Comparison of ENCODE assay signal across 9 cellular contexts in the genomic region with DNA sequence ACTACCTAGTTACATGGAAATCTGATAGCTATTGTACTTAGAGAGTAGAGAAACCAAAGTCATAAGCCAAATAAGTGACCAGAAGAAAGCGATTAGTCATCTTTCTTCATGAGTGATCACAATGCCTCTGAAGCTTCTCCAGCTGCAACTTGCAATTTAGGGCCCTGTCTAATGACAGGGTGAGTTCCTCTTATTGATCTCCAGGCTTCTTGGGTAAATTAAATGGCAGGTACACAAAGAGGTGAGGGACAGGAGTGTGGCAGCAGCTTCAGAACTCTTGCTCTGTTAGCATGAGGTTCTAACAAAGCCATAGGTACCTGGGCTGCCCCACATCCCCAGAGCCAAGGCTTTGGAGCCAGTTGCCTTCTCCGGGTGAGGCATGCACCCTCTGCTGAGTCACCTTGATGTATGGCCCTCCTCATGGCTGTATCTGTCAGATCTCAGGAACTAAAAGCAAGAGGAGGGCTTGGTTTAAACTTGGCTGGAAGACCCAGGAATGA.
DNase-seq lines count a peak whose midpoint lies in the region; ATAC-seq and TF ChIP-seq lines count a peak whose summit lies in the region.
"Had no signal": no experiment of that assay in that cellular context is flagged by ENCODE, and none has a peak within 500 bp of the region (broad histone marks: within the 10 kb centered on the region; RNA-seq: fewer than 3 reads in every experiment).

No MANE protein-coding gene starts in this region.

- ATAC-seq in GM21526 (IDR thresholded peaks at IDR 0.05; ENCODE audit: low FRiP score, unreplicated experiment), result peak; percentile 33
- peak; percentile 37 for ATAC-seq in HG03469 (IDR thresholded peaks at IDR 0.05; ENCODE audit: unreplicated experiment)
- ATAC-seq in gastrocnemius medialis, result no peak

- H3K9me3 ChIP-seq in gastrocnemius medialis, result no peaks in the 10 kb centered on the region

- H3K4me3 ChIP-seq in astrocyte of the spinal cord (ENCODE audit: low read depth, low read length), result no peak overlapping the region
- no peak overlapping the region for H3K4me3 ChIP-seq in gastrocnemius medialis

- no peak for TF ChIP-seq POLR2A in gastrocnemius medialis (IDR thresholded peaks at IDR 0.05)

- intact Hi-C loops in gastrocnemius medialis (cut with DNase I; ENCODE audit: low total_unique reads), result no loop called here

- no peak overlapping the region for H3K27ac ChIP-seq in gastrocnemius medialis

- DNase-seq in GM13976 (ENCODE audit: low spot score) (peak; percentile 65), astrocyte of the spinal cord (ENCODE audit: low read depth, low spot score) (peak; percentile 34), anterior cingulate cortex (lab: John Stamatoyannopoulos, UW) (no peak), putamen (ENCODE audit: low spot score) (no peak), gastrocnemius medialis (no peak), LoVo (ENCODE audit: low spot score) (no peak)
- DNase-seq: CD4-positive, alpha-beta T cell had no signal

- H3K27me3 ChIP-seq in gastrocnemius medialis, result no peaks in the 10 kb centered on the region

- no peaks in the 10 kb centered on the region for H3K36me3 ChIP-seq in gastrocnemius medialis

- no peak for TF ChIP-seq CTCF in GM13976 (IDR thresholded peaks at IDR 0.05; ENCODE audit: borderline replicate concordance, control extremely low read depth, extremely low read depth, insufficient read depth, missing control alignments)
- no peak for TF ChIP-seq CTCF in astrocyte of the spinal cord (IDR thresholded peaks at IDR 0.05; ENCODE audit: low read depth, low read length)
- TF ChIP-seq CTCF in gastrocnemius medialis (IDR thresholded peaks at IDR 0.05 in 4 of 5, conservative IDR thresholded peaks at IDR 0.05 in 1 of 5), result no peak

- H3K4me1 ChIP-seq in gastrocnemius medialis, result peaks cover 0 to 3% of the 10 kb centered on the region in 2 donors

- in situ Hi-C loops in GM13976 (cut with MboI; ENCODE audit: low sequenced_read_pairs, unreplicated experiment), result no loop called here
- in situ Hi-C loops in astrocyte of the spinal cord (cut with HindIII; ENCODE audit: low sequenced_read_pairs), result no loop called here
- in situ Hi-C loops in gastrocnemius medialis (cut with MboI; ENCODE audit: low sequenced_read_pairs in 4 of 4), result no loop called here

Comparison
In these comparisons a context has a peak if more than half of its experiments do, and no peak if none do; other contexts are left out.
1. DNase-seq: peak in GM13976 (single experiment) and astrocyte of the spinal cord (single experiment); none in anterior cingulate cortex (0 of 58), putamen (single experiment), gastrocnemius medialis (0 of 2) and LoVo (single experiment).
2. ATAC-seq: peak in GM21526 (single experiment) and HG03469 (single experiment); none in gastrocnemius medialis (0 of 2).